Comparison of ENCODE assay signal across 8 cellular contexts in genomic region chr19:18097217-18097992, GRCh38. TPM values are rescaled to one million over a fixed set of nuclear protein-coding genes. Genes with fewer than 3 reads are reported as not detected.
DNase-seq lines count a peak whose midpoint lies in the region; ATAC-seq and TF ChIP-seq lines count a peak whose summit lies in the region.

Gene MAST3, plus strand, starts transcription at chr19:18097778. Its CDS starts 15 bp downstream, at chr19:18097793.

- peak within 1 kb of the TSS; percentile 41 for H2AFZ ChIP-seq in fibroblast of lung (ENCODE audit: low read length)

- H3K27me3 Mint-ChIP-seq in activated T-cell treated with anti-CD3 and anti-CD28 coated beads, Interleukin-2, amount 50 U/mL, for 72 hours (ENCODE audit: low read depth) = no peaks in the 10 kb centered on the region
- H3K27me3 Mint-ChIP-seq in naive thymus-derived CD4-positive, alpha-beta T cell = peaks cover 0 to 16% (median 0%) of the 10 kb centered on the region in 5 donors
- H3K27me3 Mint-ChIP-seq in stimulated activated naive B cell treated with anti-CD40 and anti-IgM and Interleukin-4, amounts not matched to agents 10 μg/mL and 1 μg/mL and 100 μg/mL, for 72 hours = no peaks in the 10 kb centered on the region

- H3K4me3 ChIP-seq in Peyer's patch (peak within 1 kb of the TSS; percentile 48 to 67 (median 60)), fibroblast of lung (replicated peaks in 1 of 4; ENCODE audit: control extremely low read depth in 1 of 4, insufficient read depth in 1 of 4, low read depth in 3 of 4, low read length in 4 of 4) (peak within 1 kb of the TSS; percentile 49 to 67 (median 60))
- H3K4me3 ChIP-seq in naive thymus-derived CD4-positive, alpha-beta T cell (ENCODE audit: low read length) = peak within 1 kb of the TSS; percentile 31

- no peaks in the 10 kb centered on the region for H3K9me3 Mint-ChIP-seq in activated T-cell treated with anti-CD3 and anti-CD28 coated beads, Interleukin-2, amount 50 U/mL, for 72 hours
- H3K9me3 Mint-ChIP-seq in naive thymus-derived CD4-positive, alpha-beta T cell = no peaks in the 10 kb centered on the region
- no peaks in the 10 kb centered on the region for H3K9me3 Mint-ChIP-seq in stimulated activated naive B cell treated with anti-CD40 and anti-IgM and Interleukin-4, amounts not matched to agents 10 μg/mL and 1 μg/mL and 100 μg/mL, for 72 hours

- TF ChIP-seq POLR2A in GM18951 (IDR thresholded peaks at IDR 0.05; ENCODE audit: extremely low read depth, insufficient read depth, insufficient read length) (peak; percentile 78), Peyer's patch (IDR thresholded peaks at IDR 0.05) (no peak)

- peak within 1 kb of the TSS in 3 of 4 donors; percentile 53 to 92 (median 81) for H3K27ac ChIP-seq in Peyer's patch
- H3K27ac ChIP-seq in fibroblast of lung (ENCODE audit: insufficient read depth, low read length) = no peak within 1 kb of the TSS
- peak within 1 kb of the TSS; percentile 70 for H3K27ac ChIP-seq in naive thymus-derived CD4-positive, alpha-beta T cell (ENCODE audit: low read depth, low read length)

- H3K4me1 ChIP-seq in Peyer's patch (peaks cover 0 to 20% (median 11%) of the 10 kb centered on the region in 4 donors), fibroblast of lung (ENCODE audit: control insufficient read depth, extremely low read depth, insufficient read depth, low read length) (peaks cover 4% of the 10 kb centered on the region)
- H3K4me1 ChIP-seq in naive thymus-derived CD4-positive, alpha-beta T cell (ENCODE audit: control insufficient read depth in 2 of 2, insufficient read depth in 2 of 2, low read length in 2 of 2) = peaks cover 21 to 22% of the 10 kb centered on the region in 2 donors

- intact Hi-C loops in naive thymus-derived CD4-positive, alpha-beta T cell (cut with micrococcal nuclease) = loop anchor here (2.0 to 5.0 kb wide), 2 partner anchors 21 to 40 kb away; no protein-coding TSS in a partner anchor

- TF ChIP-seq CTCF in Peyer's patch (IDR thresholded peaks at IDR 0.05) (peak in 1 of 6 experiments; percentile 9), fibroblast of lung (conservative IDR thresholded peaks at IDR 0.05 in 1 of 2, IDR thresholded peaks at IDR 0.05 in 1 of 2; ENCODE audit: low read depth in 1 of 2, low read length in 2 of 2) (no peak)

- DNase-seq in AG08395 (ENCODE audit: low spot score) (peak; percentile 98), Peyer's patch (peak; percentile 93 to 97 (median 97)), fibroblast of lung (ENCODE audit: low read depth in 2 of 2) (peak; percentile 54 to 77)
- peak; percentile 93 to 98 for DNase-seq in activated T-cell treated with anti-CD3 and anti-CD28 coated beads, Interleukin-2, amount 50 U/mL, for 72 hours
- peak; percentile 82 to 96 (median 93) for DNase-seq in naive thymus-derived CD4-positive, alpha-beta T cell
- peak; percentile 90 for DNase-seq in stimulated activated naive B cell treated with anti-CD40 and anti-IgM and Interleukin-4, amounts not matched to agents 10 μg/mL and 1 μg/mL and 100 μg/mL, for 72 hours

- H3K27me3 ChIP-seq in Peyer's patch (peaks cover 0 to 4% of the 10 kb centered on the region in 2 donors), fibroblast of lung (ENCODE audit: control insufficient read depth, insufficient read depth, low read length) (peaks cover 17% of the 10 kb centered on the region)
- no peaks in the 10 kb centered on the region for H3K27me3 ChIP-seq in naive thymus-derived CD4-positive, alpha-beta T cell (ENCODE audit: control insufficient read depth in 2 of 2, insufficient read depth in 2 of 2, low read length in 2 of 2)

- CTCF ChIA-PET in naive thymus-derived CD4-positive, alpha-beta T cell (lab: Charles Lee) = interaction anchor here (0.6 to 2.3 kb wide), 6 partner anchors 8 to 182 kb away, joined by 3 to 14 read pairs (median 4); partner anchors contain the start of genes ARRDC2 and IL12RB1

- POLR2A ChIA-PET in naive thymus-derived CD4-positive, alpha-beta T cell (lab: Charles Lee) = interaction anchor here (0.5 to 15.6 kb wide), 7 partner anchors 9 to 96 kb away, joined by 3 to 169 read pairs (median 4); partner anchors contain the start of gene IL12RB1

- peak within 1 kb of the TSS; percentile 42 for H3K9ac ChIP-seq in fibroblast of lung (ENCODE audit: insufficient read depth, low read length)

- H3K4me2 ChIP-seq in fibroblast of lung (ENCODE audit: extremely low read depth, insufficient read depth, low read length) = peak within 1 kb of the TSS; percentile 87

- H3K36me3 Mint-ChIP-seq in activated T-cell treated with anti-CD3 and anti-CD28 coated beads, Interleukin-2, amount 50 U/mL, for 72 hours (ENCODE audit: insufficient read depth in 2 of 2) = no peaks in the 10 kb centered on the region
- H3K36me3 Mint-ChIP-seq in naive thymus-derived CD4-positive, alpha-beta T cell = peaks cover 0 to 4% (median 2%) of the 10 kb centered on the region in 5 donors
- peaks cover 32 to 53% of the 10 kb centered on the region in 2 donors for H3K36me3 Mint-ChIP-seq in stimulated activated naive B cell treated with anti-CD40 and anti-IgM and Interleukin-4, amounts not matched to agents 10 μg/mL and 1 μg/mL and 100 μg/mL, for 72 hours

- in situ Hi-C loops in GM18951 (cut with MboI; ENCODE audit: low sequenced_read_pairs, unreplicated experiment) = no loop called here

- no peaks in the 10 kb centered on the region for H4K20me1 ChIP-seq in fibroblast of lung (ENCODE audit: control insufficient read depth, extremely low read depth, insufficient read depth, low read length)

- H3K9me3 ChIP-seq in Peyer's patch = no peaks in the 10 kb centered on the region
- no peaks in the 10 kb centered on the region for H3K9me3 ChIP-seq in fibroblast of lung (ENCODE audit: control insufficient read depth, insufficient read depth, low read depth, low read length)
- no peaks in the 10 kb centered on the region for H3K9me3 ChIP-seq in naive thymus-derived CD4-positive, alpha-beta T cell (ENCODE audit: control insufficient read depth in 2 of 3, low read length in 3 of 3)

- H3K36me3 ChIP-seq in Peyer's patch (no peaks in the 10 kb centered on the region), fibroblast of lung (ENCODE audit: control insufficient read depth, insufficient read depth, low read length) (no peaks in the 10 kb centered on the region)
- H3K36me3 ChIP-seq in naive thymus-derived CD4-positive, alpha-beta T cell (ENCODE audit: control insufficient read depth in 2 of 3, insufficient read depth in 3 of 3, low read length in 3 of 3) = no peaks in the 10 kb centered on the region

- H3K27ac Mint-ChIP-seq in activated T-cell treated with anti-CD3 and anti-CD28 coated beads, Interleukin-2, amount 50 U/mL, for 72 hours = no peak within 1 kb of the TSS
- H3K27ac Mint-ChIP-seq in naive thymus-derived CD4-positive, alpha-beta T cell = peak within 1 kb of the TSS in 8 of 9 donors; percentile 73 to 94 (median 87)
- peak within 1 kb of the TSS; percentile 98 for H3K27ac Mint-ChIP-seq in stimulated activated naive B cell treated with anti-CD40 and anti-IgM and Interleukin-4, amounts not matched to agents 10 μg/mL and 1 μg/mL and 100 μg/mL, for 72 hours

- H3K4me1 Mint-ChIP-seq in activated T-cell treated with anti-CD3 and anti-CD28 coated beads, Interleukin-2, amount 50 U/mL, for 72 hours (ENCODE audit: low read depth) = peaks cover 36% of the 10 kb centered on the region
- H3K4me1 Mint-ChIP-seq in naive thymus-derived CD4-positive, alpha-beta T cell = peaks cover 18 to 55% (median 49%) of the 10 kb centered on the region in 7 donors
- peaks cover 26 to 54% of the 10 kb centered on the region in 2 donors for H3K4me1 Mint-ChIP-seq in stimulated activated naive B cell treated with anti-CD40 and anti-IgM and Interleukin-4, amounts not matched to agents 10 μg/mL and 1 μg/mL and 100 μg/mL, for 72 hours

- peak within 1 kb of the TSS; percentile 81 to 90 for H3K4me3 Mint-ChIP-seq in activated T-cell treated with anti-CD3 and anti-CD28 coated beads, Interleukin-2, amount 50 U/mL, for 72 hours
- H3K4me3 Mint-ChIP-seq in naive thymus-derived CD4-positive, alpha-beta T cell = peak within 1 kb of the TSS; percentile 86 to 89 (median 87)
- H3K4me3 Mint-ChIP-seq in stimulated activated naive B cell treated with anti-CD40 and anti-IgM and Interleukin-4, amounts not matched to agents 10 μg/mL and 1 μg/mL and 100 μg/mL, for 72 hours = peak within 1 kb of the TSS; percentile 92 to 96

- H3K79me2 ChIP-seq in fibroblast of lung (ENCODE audit: control insufficient read depth, insufficient read depth, low read length) = no peaks in the 10 kb centered on the region

- ATAC-seq in HG03460 (IDR thresholded peaks at IDR 0.05; ENCODE audit: unreplicated experiment) = peak; percentile 51
- ATAC-seq in activated T-cell treated with anti-CD3 and anti-CD28 coated beads, Interleukin-2, amount 50 U/mL, for 72 hours (replicated peaks in 1 of 2) = peak; percentile 98 to 99
- peak; percentile 100 for ATAC-seq in naive thymus-derived CD4-positive, alpha-beta T cell
- peak; percentile 70 to 79 for ATAC-seq in stimulated activated naive B cell treated with anti-CD40 and anti-IgM and Interleukin-4, amounts not matched to agents 10 μg/mL and 1 μg/mL and 100 μg/mL, for 72 hours (replicated peaks)

RNA-seq across cellular contexts. Expression of gene MAST3, which starts in this region (rescaled TPM):
- total RNA-seq in Peyer's patch (10 to 100 TPM; 47.8 to 56.3 (median 52.0) TPM), fibroblast of lung (2.3 and 4.1 TPM in 2 replicates)
- 10 to 100 TPM; 22.4 to 23.2 TPM for total RNA-seq in activated T-cell treated with anti-CD3 and anti-CD28 coated beads, Interleukin-2, amount 50 U/mL, for 72 hours
- polyA plus RNA-seq in fibroblast of lung = 2.0 and 2.3 TPM in 2 replicates
- 3.3 and 3.4 TPM in 2 replicates for polyA plus RNA-seq in fibroblast of lung (2012)
- 10.1 and 11.5 TPM in 2 replicates for polyA minus RNA-seq in fibroblast of lung (ENCODE audit: low replicate concordance)
- 10 to 100 TPM; 36.0 to 58.7 (median 50.6) TPM for total RNA-seq in naive thymus-derived CD4-positive, alpha-beta T cell
- 10 to 100 TPM; 10.2 to 20.3 TPM for polyA plus RNA-seq in naive thymus-derived CD4-positive, alpha-beta T cell
